Comparison of ENCODE assay signal across 8 cellular contexts in genomic region chr20:3203315-3204123, GRCh38. TPM values are rescaled to one million over a fixed set of nuclear protein-coding genes. Genes with fewer than 3 reads are reported as not detected.
DNase-seq lines count a peak whose midpoint lies in the region; ATAC-seq and TF ChIP-seq lines count a peak whose summit lies in the region.

No MANE protein-coding gene starts in this region.

- H3K4me1 ChIP-seq in lower lobe of right lung, result peaks cover 18% of the 10 kb centered on the region
- H3K4me1 ChIP-seq in stomach, result peaks cover 15 to 32% (median 27%) of the 10 kb centered on the region in 4 donors

- H3K27me3 ChIP-seq in HL-60 (ENCODE audit: insufficient read depth, poor library complexity, severe bottlenecking) (no peaks in the 10 kb centered on the region), lower lobe of right lung (ENCODE audit: low read depth) (no peaks in the 10 kb centered on the region), stomach (no peaks in the 10 kb centered on the region)

- peak; percentile 21 for ATAC-seq in GM19328 (IDR thresholded peaks at IDR 0.05; ENCODE audit: unreplicated experiment)
- peak; percentile 47 to 65 for ATAC-seq in lower lobe of right lung

- H3K4me3 ChIP-seq in HL-60 (replicated peaks; ENCODE audit: insufficient read depth, low read length), result peak overlapping the region; percentile 96
- H3K4me3 ChIP-seq in lower lobe of right lung, result peak overlapping the region; percentile 99
- peak overlapping the region; percentile 80 to 91 (median 86) for H3K4me3 ChIP-seq in stomach

- TF ChIP-seq POLR2A in stomach (IDR thresholded peaks at IDR 0.05), result no peak

- H3K27ac Mint-ChIP-seq in T-helper 1 cell treated with Interleukin-12 subunit alpha and Interleukin-12 subunit beta and Interleukin-4 antibody, amounts not matched to agents 30 μg/mL and 1 μg/mL, for 36 hours, result peak overlapping the region; percentile 98

- peaks cover 36% of the 10 kb centered on the region for H3K36me3 ChIP-seq in lower lobe of right lung
- H3K36me3 ChIP-seq in stomach, result peaks cover 22 to 43% (median 40%) of the 10 kb centered on the region in 4 donors

- H3K9me3 Mint-ChIP-seq in T-helper 1 cell treated with Interleukin-12 subunit alpha and Interleukin-12 subunit beta and Interleukin-4 antibody, amounts not matched to agents 30 μg/mL and 1 μg/mL, for 36 hours, result no peaks in the 10 kb centered on the region

- no peak for TF ChIP-seq EP300 in stomach (IDR thresholded peaks at IDR 0.05)

- DNase-seq in Ammon's horn (ENCODE audit: low spot score) (peak; percentile 31), HL-60 (ENCODE audit: low read depth in 1 of 2, low spot score in 1 of 2) (peak; percentile 33 to 36), lower lobe of right lung (no peak), stomach (peak; percentile 33), HCEC 1CT (no peak)

- no peaks in the 10 kb centered on the region for H3K27me3 Mint-ChIP-seq in T-helper 1 cell treated with Interleukin-12 subunit alpha and Interleukin-12 subunit beta and Interleukin-4 antibody, amounts not matched to agents 30 μg/mL and 1 μg/mL, for 36 hours (ENCODE audit: low read depth)

- H3K27ac ChIP-seq in HL-60 (replicated peaks) (peak overlapping the region; percentile 85), cingulate gyrus (ENCODE audit: low read depth, low read length) (peak overlapping the region; percentile 88), lower lobe of right lung (peak overlapping the region; percentile 92), stomach (peak overlapping the region; percentile 90 to 98 (median 94))

- no peak for TF ChIP-seq CTCF in HL-60 (IDR thresholded peaks at IDR 0.05; ENCODE audit: insufficient read depth, low read length)
- no peak for TF ChIP-seq CTCF in lower lobe of right lung (IDR thresholded peaks at IDR 0.05)
- TF ChIP-seq CTCF in stomach (IDR thresholded peaks at IDR 0.05), result no peak

- 4 to 16% (median 8%) methylated on average over 28 to 31 of the region's 31 CpGs for WGBS in stomach, 5 donors

- peak overlapping the region; percentile 95 for H3K4me3 Mint-ChIP-seq in T-helper 1 cell treated with Interleukin-12 subunit alpha and Interleukin-12 subunit beta and Interleukin-4 antibody, amounts not matched to agents 30 μg/mL and 1 μg/mL, for 36 hours

- no peaks in the 10 kb centered on the region for H3K9me3 ChIP-seq in lower lobe of right lung
- H3K9me3 ChIP-seq in stomach, result no peaks in the 10 kb centered on the region

- intact Hi-C loops in lower lobe of right lung (cut with DNase I), result no loop called here
- intact Hi-C loops in stomach (cut with DNase I; ENCODE audit: low total_unique reads), result no loop called here

- H3K4me1 Mint-ChIP-seq in T-helper 1 cell treated with Interleukin-12 subunit alpha and Interleukin-12 subunit beta and Interleukin-4 antibody, amounts not matched to agents 30 μg/mL and 1 μg/mL, for 36 hours (ENCODE audit: low read depth), result peaks cover 9% of the 10 kb centered on the region

- H3K36me3 Mint-ChIP-seq in T-helper 1 cell treated with Interleukin-12 subunit alpha and Interleukin-12 subunit beta and Interleukin-4 antibody, amounts not matched to agents 30 μg/mL and 1 μg/mL, for 36 hours (ENCODE audit: low read depth), result peaks cover 15% of the 10 kb centered on the region

RNA-seq across cellular contexts. Expression of gene DDRGK1, which starts 1.0 kb away (rescaled TPM):
- total RNA-seq in lower lobe of right lung (89.8 TPM), stomach (100 to 1,000 TPM in 1 of 5 donors, 10 to 100 TPM in 3, 1 to 10 TPM in 1; 2.3 to 108 (median 49.1) TPM)
- 10 to 100 TPM; 45.5 to 80.8 (median 55.6) TPM for polyA plus RNA-seq in stomach

RNA-seq across cellular contexts. Expression of gene ITPA, which starts 5.8 kb away (rescaled TPM):
- 40.9 TPM for total RNA-seq in lower lobe of right lung
- total RNA-seq in stomach, result 10 to 100 TPM; 11.1 to 57.1 (median 36.9) TPM
- polyA plus RNA-seq in stomach, result 100 to 1,000 TPM in 1 of 3 donors, 10 to 100 TPM in 2; 58.8 to 105 (median 78.9) TPM

RNA-seq across cellular contexts. Expression of gene LZTS3, which starts 30.2 kb away (rescaled TPM):
- total RNA-seq in lower lobe of right lung (18.5 TPM), stomach (10 to 100 TPM in 4 of 5 donors, 1 to 10 TPM in 1; 5.3 to 36.6 (median 22.3) TPM)
- polyA plus RNA-seq in stomach, result 10 to 100 TPM in 2 of 3 donors, 1 to 10 TPM in 1; 8.6 to 16.6 (median 12.7) TPM

RNA-seq across cellular contexts. Expression of gene SLC4A11, which starts 35.5 kb away (rescaled TPM):
- total RNA-seq in lower lobe of right lung (5.0 TPM), stomach (10 to 100 TPM in 1 of 5 donors, 1 to 10 TPM in 2, under 1 TPM in 1, not detected in 1; 0.37 to 22.3 (median 7.8) TPM)
- polyA plus RNA-seq in stomach, result 10 to 100 TPM in 1 of 3 donors, under 1 TPM in 2; 0.46 to 11.2 (median 0.87) TPM

RNA-seq across cellular contexts. Expression of gene FASTKD5, which starts 43.9 kb away (rescaled TPM):
- total RNA-seq in lower lobe of right lung (16.4 TPM), stomach (10 to 100 TPM in 4 of 5 donors, not detected in 1; 17.4 to 24.0 (median 19.6) TPM)
- polyA plus RNA-seq in stomach, result 1 to 10 TPM; 6.0 to 7.5 (median 7.3) TPM

Comparison
In these comparisons a context has a peak if more than half of its experiments do, and no peak if none do; other contexts are left out.
1. DNase-seq: peak in Ammon's horn (single experiment), HL-60 (2 of 2) and stomach (single experiment); none in lower lobe of right lung (single experiment) and HCEC 1CT (single experiment).
2. Peak in every context shown above with its lines, with median percentiles within 50 percentile points of each other: H3K27ac ChIP-seq and H3K4me3 ChIP-seq.